8 cellular contexts compared by ENCODE assay signal in genomic region chr20:10190456-10190855, GRCh38. TPM values are rescaled to one million over a fixed set of nuclear protein-coding genes. Genes with fewer than 3 reads are reported as not detected.
"Had no signal": no experiment of that assay in that cellular context is flagged by ENCODE, and none has a peak within 500 bp of the region (broad histone marks: within the 10 kb centered on the region; RNA-seq: fewer than 3 reads in every experiment).

No MANE protein-coding gene starts in this region.

- H3K4me3 Mint-ChIP-seq: GM23338, H9, HFFc6 had no signal

- H3K27ac Mint-ChIP-seq: GM23338, H9, HFFc6 had no signal

- H3K4me1 Mint-ChIP-seq: GM23338, H9 had no signal

- ATAC-seq: GM23338, HCT116 had no signal

- H3K9me3 Mint-ChIP-seq: GM23338, H9 had no signal

- DNase-seq: GM23248, GOT3, H7, H9, HCEC 1CT, HFFc6 had no signal

RNA-seq across cellular contexts. Expression of gene SNAP25, which starts 28.2 kb away (rescaled TPM):
- total RNA-seq: GM23248 had no signal
